Comparison of ENCODE assay signal across 8 cellular contexts in genomic region chr7:63900394-63901203, GRCh38.
DNase-seq lines count a peak whose midpoint lies in the region; ATAC-seq, FAIRE-seq and TF ChIP-seq lines count a peak whose summit lies in the region.

No MANE protein-coding gene starts in this region.

- H3K27me3 ChIP-seq in hepatocyte: no peaks in the 10 kb centered on the region

- WGBS in hepatocyte (ENCODE audit: low lambda C conversion rate, missing lambda C conversion rate): 93% methylated on average over 44 of the region's 44 CpGs

- no peaks in the 10 kb centered on the region for H3K9me3 ChIP-seq in hepatocyte (ENCODE audit: low read depth)

- H3K36me3 Mint-ChIP-seq in activated T-helper 17 cell treated with anti-CD3 and anti-CD28 coated beads, Interleukin-2, amount 50 U/mL, for 72 hours (ENCODE audit: low read depth): no peaks in the 10 kb centered on the region

- no peaks in the 10 kb centered on the region for H3K4me1 Mint-ChIP-seq in activated T-helper 17 cell treated with anti-CD3 and anti-CD28 coated beads, Interleukin-2, amount 50 U/mL, for 72 hours

- no peaks in the 10 kb centered on the region for H4K20me1 ChIP-seq in hepatocyte (ENCODE audit: insufficient read depth, poor library complexity, severe bottlenecking)

- no peaks in the 10 kb centered on the region for H3K9me2 ChIP-seq in hepatocyte (replicated peaks; ENCODE audit: insufficient read depth)

- no peak for FAIRE-seq in D721Med (lab: Jason Lieb, UNC)

- H3K27me3 Mint-ChIP-seq in activated T-helper 17 cell treated with anti-CD3 and anti-CD28 coated beads, Interleukin-2, amount 50 U/mL, for 72 hours: no peaks in the 10 kb centered on the region

- no peak overlapping the region for H3K4me3 ChIP-seq in hepatocyte

- TF ChIP-seq CTCF in D721Med (IDR thresholded peaks at IDR 0.05; ENCODE audit: insufficient read depth, missing control alignments) (no peak), hepatocyte (IDR thresholded peaks at IDR 0.05; ENCODE audit: poor library complexity) (no peak)

- intact Hi-C loops in left cardiac atrium (cut with DNase I): no loop called here

- H3K36me3 ChIP-seq in hepatocyte (replicated peaks; ENCODE audit: insufficient read depth, low read depth): no peaks in the 10 kb centered on the region

- H3K27ac ChIP-seq in hepatocyte: no peak overlapping the region

- no peak overlapping the region for H3K4me2 ChIP-seq in hepatocyte

- no peak overlapping the region for H2AFZ ChIP-seq in hepatocyte

- peak overlapping the region; percentile 81 for H3K4me3 Mint-ChIP-seq in activated T-helper 17 cell treated with anti-CD3 and anti-CD28 coated beads, Interleukin-2, amount 50 U/mL, for 72 hours

- ATAC-seq in activated T-helper 17 cell treated with anti-CD3 and anti-CD28 coated beads, Interleukin-2, amount 50 U/mL, for 72 hours (replicated peaks): peak; percentile 96
- ATAC-seq in left cardiac atrium: peak; percentile 98 to 100

- DNase-seq in D721Med (ENCODE audit: insufficient read length, low spot score) (peak; percentile 64), OCI-M2 (lab: John Stamatoyannopoulos, UW; ENCODE audit: unreplicated experiment) (peak; percentile 55), left cardiac atrium (peak; percentile 97), hepatocyte (ENCODE audit: low spot score) (no peak), kidney glomerular epithelial cell (lab: John Stamatoyannopoulos, UW) (no peak), epidermal melanocyte (ENCODE audit: insufficient read length, low spot score) (no peak)
- peak; percentile 77 to 85 (median 79) for DNase-seq in stimulated activated CD4-positive, alpha-beta T cell treated with anti-CD3 and anti-CD28 coated beads, Interleukin-12 subunit alpha, Interleukin-12 subunit beta, amount 100 ng/mL, for 48 hours (ENCODE audit: low read depth in 2 of 3, low spot score in 1 of 3)

- peaks cover 5% of the 10 kb centered on the region for H3K9me3 Mint-ChIP-seq in activated T-helper 17 cell treated with anti-CD3 and anti-CD28 coated beads, Interleukin-2, amount 50 U/mL, for 72 hours

- peak overlapping the region; percentile 66 for H3K27ac Mint-ChIP-seq in activated T-helper 17 cell treated with anti-CD3 and anti-CD28 coated beads, Interleukin-2, amount 50 U/mL, for 72 hours

- H3K79me2 ChIP-seq in hepatocyte: no peaks in the 10 kb centered on the region

- H3K4me1 ChIP-seq in hepatocyte (ENCODE audit: insufficient read depth): no peaks in the 10 kb centered on the region

Comparison
In these comparisons a context has a peak if more than half of its experiments do, and no peak if none do; other contexts are left out.
1. DNase-seq: peak in D721Med (single experiment), OCI-M2 (single experiment), left cardiac atrium (single experiment) and stimulated activated CD4-positive, alpha-beta T cell treated with anti-CD3 and anti-CD28 coated beads, Interleukin-12 subunit alpha, Interleukin-12 subunit beta, amount 100 ng/mL, for 48 hours (3 of 3); none in hepatocyte (single experiment), kidney glomerular epithelial cell (single experiment) and epidermal melanocyte (single experiment).